Comparison of ENCODE assay signal across 20 cellular contexts in genomic region chr16:71443714-71444113, GRCh38. TPM values are rescaled to one million over a fixed set of nuclear protein-coding genes. Genes with fewer than 3 reads are reported as not detected.
A peak's percentile ranks its signal among the peaks of the same experiment; 100 is the strongest.
DNase-seq lines count a peak whose midpoint lies in the region; ATAC-seq, FAIRE-seq and TF ChIP-seq lines count a peak whose summit lies in the region.
"Had no signal": no experiment of that assay in that cellular context is flagged by ENCODE, and none has a peak within 500 bp of the region (broad histone marks: within the 10 kb centered on the region; RNA-seq: fewer than 3 reads in every experiment).

No MANE protein-coding gene starts in this region.

- H3K36me3 Mint-ChIP-seq in glutamatergic neuron (ENCODE audit: unreplicated experiment): peaks cover 28% of the 10 kb centered on the region
- peaks cover 13% of the 10 kb centered on the region for H3K36me3 Mint-ChIP-seq in endodermal cell (ENCODE audit: low read depth)

- WGBS in HepG2 (ENCODE audit: low lambda C conversion rate): 17% methylated on average over 2 of the region's 6 CpGs
- WGBS in right lobe of liver (ENCODE audit: insufficient coverage, low coverage, low lambda C conversion rate, missing lambda C conversion rate): 100% methylated on average over 1 of the region's 6 CpGs
- WGBS in endodermal cell (ENCODE audit: insufficient coverage in 1 of 2, insufficient read length in 1 of 2), 2 experiments: 89 to 97% methylated on average over 4 to 6 of the region's 6 CpGs

- TF ChIP-seq CTCF in HepG2 (CRISPR knock-in tag; IDR thresholded peaks at IDR 0.05): no peak
- TF ChIP-seq CTCF in right lobe of liver (IDR thresholded peaks at IDR 0.05): no peak
- no peak for TF ChIP-seq CTCF in glutamatergic neuron (IDR thresholded peaks at IDR 0.05; ENCODE audit: partially characterized antibody, unreplicated experiment)
- TF ChIP-seq CTCF in osteoblast (IDR thresholded peaks at IDR 0.05; ENCODE audit: extremely low read depth, low read depth, low read length): no peak
- no peak for TF ChIP-seq CTCF in endodermal cell (conservative IDR thresholded peaks at IDR 0.05)

- H3K4me2 ChIP-seq in HepG2 (ENCODE audit: low read depth, low read length) (no peak overlapping the region), osteoblast (ENCODE audit: insufficient read depth, low read length) (no peak overlapping the region)
- H3K4me2 ChIP-seq: BLaER1 had no signal

- H3K27ac Mint-ChIP-seq in glutamatergic neuron (ENCODE audit: unreplicated experiment) (peak overlapping the region; percentile 1), endodermal cell (no peak overlapping the region)
- H3K27ac Mint-ChIP-seq: CD14-positive monocyte; CD4-positive, alpha-beta memory T cell; H9 had no signal

- H3K9me3 ChIP-seq in HepG2 (ENCODE audit: low read length): no peaks in the 10 kb centered on the region
- peaks cover 0 to 26% (median 10%) of the 10 kb centered on the region in 4 donors for H3K9me3 ChIP-seq in right lobe of liver
- H3K9me3 ChIP-seq in osteoblast (ENCODE audit: low read depth, low read length): peaks cover 21% of the 10 kb centered on the region
- H3K9me3 ChIP-seq in endodermal cell (ENCODE audit: control insufficient read depth, low read length): peaks cover 32% of the 10 kb centered on the region

- peaks cover 17% of the 10 kb centered on the region for H3K27me3 Mint-ChIP-seq in glutamatergic neuron (ENCODE audit: unreplicated experiment)
- H3K27me3 Mint-ChIP-seq in endodermal cell (ENCODE audit: insufficient read depth): peaks cover 31% of the 10 kb centered on the region

- no peak overlapping the region for H2AFZ ChIP-seq in HepG2 (ENCODE audit: low read length)
- H2AFZ ChIP-seq in osteoblast (ENCODE audit: low read length): no peak overlapping the region

- H3K4me3 ChIP-seq in HepG2 (replicated peaks in 1 of 3; ENCODE audit: insufficient read depth in 1 of 3, low read depth in 2 of 3, low read length in 3 of 3) (no peak overlapping the region), right lobe of liver (no peak overlapping the region), osteoblast (ENCODE audit: insufficient read depth, low read length) (no peak overlapping the region), endodermal cell (ENCODE audit: low read length) (no peak overlapping the region)
- H3K4me3 ChIP-seq: BLaER1 had no signal

- intact Hi-C loops in HepG2 (cut with micrococcal nuclease; ENCODE audit: unreplicated experiment): no loop called here
- intact Hi-C loops in right lobe of liver (cut with DNase I): no loop called here

- no TSS peak for BruUV-seq in HepG2 (replicated peaks; lab: Mats Ljungman, UMichigan)

- H3K4me1 ChIP-seq in HepG2 (ENCODE audit: insufficient read depth, low read length) (peaks cover 8% of the 10 kb centered on the region), right lobe of liver (no peaks in the 10 kb centered on the region), osteoblast (ENCODE audit: insufficient read depth, low read length) (no peaks in the 10 kb centered on the region), endodermal cell (ENCODE audit: control insufficient read depth, insufficient read depth, low read length) (no peaks in the 10 kb centered on the region)

- H4K20me1 ChIP-seq in HepG2 (ENCODE audit: insufficient read depth, low read length) (no peaks in the 10 kb centered on the region), osteoblast (ENCODE audit: insufficient read depth, low read length) (no peaks in the 10 kb centered on the region)
- H4K20me1 ChIP-seq: BLaER1 had no signal

- no peaks in the 10 kb centered on the region for H3K79me2 ChIP-seq in HepG2 (ENCODE audit: insufficient read depth, low read length)
- H3K79me2 ChIP-seq in osteoblast (ENCODE audit: insufficient read depth, low read length): no peaks in the 10 kb centered on the region

- ATAC-seq in HepG2 (no peak), right lobe of liver (no peak)
- ATAC-seq in stimulated activated naive CD8-positive, alpha-beta T cell treated with anti-CD3 and anti-CD28 coated beads, Interleukin-15, Interleukin-2, amounts not matched to agents 100 U/mL and 50 U/mL, for 24 hours: no peak

- H3K27ac ChIP-seq in HepG2 (ENCODE audit: extremely low read length, insufficient read depth, low read length): no peak overlapping the region
- H3K27ac ChIP-seq in right lobe of liver: no peak overlapping the region
- no peak overlapping the region for H3K27ac ChIP-seq in osteoblast (ENCODE audit: low read depth, low read length)
- H3K27ac ChIP-seq in endodermal cell (ENCODE audit: low read depth, low read length): no peak overlapping the region
- H3K27ac ChIP-seq: BLaER1 had no signal

- peaks cover 6 to 9% of the 10 kb centered on the region in 2 experiments; a peak in 4 of 5 replicates for H3K36me3 ChIP-seq in HepG2 (replicated peaks in 1 of 2; ENCODE audit: control insufficient read depth in 1 of 2, insufficient read depth in 2 of 2, low read length in 2 of 2)
- peaks cover 0 to 2% (median 0%) of the 10 kb centered on the region in 4 donors for H3K36me3 ChIP-seq in right lobe of liver
- peaks cover 9% of the 10 kb centered on the region for H3K36me3 ChIP-seq in osteoblast (ENCODE audit: insufficient read depth, low read length)
- peaks cover 12% of the 10 kb centered on the region for H3K36me3 ChIP-seq in endodermal cell (ENCODE audit: control insufficient read depth, insufficient read depth, low read length)

- TF ChIP-seq EP300 in HepG2 (IDR thresholded peaks at IDR 0.05; ENCODE audit: low read depth in 2 of 2, low read length in 2 of 2) (no peak), HepG2 (CRISPR knock-in tag; IDR thresholded peaks at IDR 0.05; ENCODE audit: borderline replicate concordance) (no peak)

- TF ChIP-seq RAD21 in HepG2 (CRISPR knock-in tag; IDR thresholded peaks at IDR 0.05): no peak

- H3K4me3 Mint-ChIP-seq in glutamatergic neuron (ENCODE audit: unreplicated experiment) (no peak overlapping the region), endodermal cell (no peak overlapping the region)
- H3K4me3 Mint-ChIP-seq: CD14-positive monocyte, H9 had no signal

- in situ Hi-C loops in HepG2 (cut with HindIII; ENCODE audit: extremely low pct_ligation_motif_present, low pct_unique_long_range_greater_than_20kb): loop anchor here (10.0 kb wide), 1 partner anchor 51 kb away; no protein-coding TSS in a partner anchor

- FAIRE-seq in HepG2 (lab: Jason Lieb, UNC) (no peak), GM12892 (lab: Jason Lieb, UNC) (no peak)

- H3K27me3 ChIP-seq in HepG2 (ENCODE audit: control insufficient read depth in 1 of 2, insufficient read depth in 2 of 2, low read length in 2 of 2) (peaks cover 0 to 9% of the 10 kb centered on the region in 2 experiments; a peak in 2 of 5 replicates), right lobe of liver (no peaks in the 10 kb centered on the region), osteoblast (ENCODE audit: insufficient read depth, low read length) (no peaks in the 10 kb centered on the region), endodermal cell (ENCODE audit: control insufficient read depth, insufficient read depth, low read length, poor library complexity, severe bottlenecking) (peaks cover 14% of the 10 kb centered on the region)

- H3K4me1 Mint-ChIP-seq in glutamatergic neuron (ENCODE audit: low read depth, unreplicated experiment) (no peaks in the 10 kb centered on the region), endodermal cell (no peaks in the 10 kb centered on the region)
- H3K4me1 Mint-ChIP-seq: CD14-positive monocyte had no signal

- H3K9ac ChIP-seq in HepG2 (ENCODE audit: insufficient read depth, low read depth, low read length): no peak overlapping the region
- no peak overlapping the region for H3K9ac ChIP-seq in endodermal cell (ENCODE audit: extremely low read depth, low read length, poor library complexity, severe bottlenecking)
- H3K9ac ChIP-seq: BLaER1 had no signal

- peaks cover 18% of the 10 kb centered on the region for H3K9me3 Mint-ChIP-seq in glutamatergic neuron (ENCODE audit: unreplicated experiment)
- peaks cover 60% of the 10 kb centered on the region for H3K9me3 Mint-ChIP-seq in endodermal cell

- TF ChIP-seq POLR2A in HepG2 (IDR thresholded peaks at IDR 0.05; ENCODE audit: insufficient read depth in 1 of 2, low read depth in 2 of 2, low read length in 2 of 2) (no peak), right lobe of liver (IDR thresholded peaks at IDR 0.05) (no peak), GM12892 (IDR thresholded peaks at IDR 0.05; ENCODE audit: low read depth, low read length) (no peak)

- CTCF ChIA-PET in HepG2 (lab: Yijun Ruan, JAX; ENCODE audit: low intra/inter-chr PET ratio, low total read pairs): no interaction called here

- POLR2A ChIA-PET in HepG2 (lab: Yijun Ruan, JAX): no interaction called here

- DNase-seq in HepG2 (ENCODE audit: low spot score): no peak
- no peak for DNase-seq in right lobe of liver
- DNase-seq in glutamatergic neuron: no peak
- DNase-seq in osteoblast (ENCODE audit: insufficient read length, low spot score, missing footprints): peak; percentile 75
- no peak for DNase-seq in NCI-H2081 treated with DMSO at 0.1 percent for 48 hours (lab: John Stamatoyannopoulos, UW)
- DNase-seq in endodermal cell: no peak
- DNase-seq in stimulated activated naive CD8-positive, alpha-beta T cell treated with anti-CD3 and anti-CD28 coated beads, Interleukin-15, Interleukin-2, amounts not matched to agents 100 U/mL and 50 U/mL, for 24 hours: no peak
- DNase-seq in GM12892 (ENCODE audit: insufficient read length): no peak
- DNase-seq: 8988T; CD4-positive, alpha-beta memory T cell; DMS153; DMS79; GF-D8; GOT3; H9 had no signal

RNA-seq across cellular contexts. Expression of gene TLE7, which starts 1.9 kb away (rescaled TPM):
- not detected in 2 replicates for total RNA-seq in HepG2 (2016; rRNA removed; fragmentation: Illumina TruSeq; extraction: Trizol)
- total RNA-seq in HepG2 (2016; cell fraction: cytosol; rRNA removed; fragmentation: Illumina TruSeq; extraction: Trizol; ENCODE audit: low read depth): not detected in 2 replicates
- not detected in 2 replicates for total RNA-seq in HepG2 (2016; cell fraction: insoluble cytoplasmic fraction; rRNA removed; fragmentation: Illumina TruSeq; extraction: Trizol)
- total RNA-seq in HepG2 (2016; cell fraction: membrane; rRNA removed; fragmentation: Illumina TruSeq; extraction: Trizol): not detected in 2 replicates
- total RNA-seq in HepG2 (2016; cell fraction: nucleus; rRNA removed; fragmentation: Illumina TruSeq; extraction: Trizol): not detected in 2 replicates
- not detected in 2 replicates for polyA plus RNA-seq in HepG2 (2011; rRNA removed)
- not detected in 2 replicates for polyA plus RNA-seq in HepG2 (2011; cell fraction: cytosol; rRNA removed)
- polyA plus RNA-seq in HepG2 (2011; cell fraction: nucleus; rRNA removed): 0.10 TPM in 1 of 2 replicates, not detected in the other
- not detected in 2 replicates for polyA plus RNA-seq in HepG2 (2012)
- polyA plus RNA-seq in HepG2 (2016; cell fraction: cytosol; fragmentation: Illumina TruSeq; extraction: Trizol; ENCODE audit: low read depth): not detected in 2 replicates
- polyA plus RNA-seq in HepG2 (2016; cell fraction: insoluble cytoplasmic fraction; fragmentation: Illumina TruSeq; extraction: Trizol; ENCODE audit: low read depth): not detected in 2 replicates
- not detected in 2 replicates for polyA plus RNA-seq in HepG2 (2016; cell fraction: membrane; fragmentation: Illumina TruSeq; extraction: Trizol; ENCODE audit: low read depth)
- not detected in 2 replicates for polyA plus RNA-seq in HepG2 (2016; cell fraction: nucleus; fragmentation: Illumina TruSeq; extraction: Trizol; ENCODE audit: insufficient read depth, low read depth)
- not detected in 2 replicates for polyA minus RNA-seq in HepG2 (2011; rRNA and poly(A)+ RNA removed; ENCODE audit: low replicate concordance)
- polyA minus RNA-seq in HepG2 (2011; cell fraction: cytosol; rRNA and poly(A)+ RNA removed): not detected in 2 replicates
- not detected in 2 replicates for polyA minus RNA-seq in HepG2 (2011; cell fraction: nucleus; rRNA and poly(A)+ RNA removed)
- total RNA-seq in right lobe of liver: not detected
- total RNA-seq in glutamatergic neuron (ENCODE audit: unreplicated experiment): not detected
- total RNA-seq in osteoblast: not detected in 2 replicates
- under 1 TPM; 0.22 to 0.24 TPM for total RNA-seq in endodermal cell
- not detected for polyA plus RNA-seq in endodermal cell (2013, experiment 1 of 2)
- not detected for polyA plus RNA-seq in endodermal cell (2013, experiment 2 of 2)
- polyA plus RNA-seq in GM12892 (2012; ENCODE audit: missing spikeins): not detected
- total RNA-seq: A673; CD4-positive, alpha-beta memory T cell; Daoy; H9 had no signal
- polyA plus RNA-seq: AG04450; CD14-positive monocyte; CD4-positive, alpha-beta memory T cell had no signal

RNA-seq across cellular contexts. Expression of gene ZNF23, which starts 18.3 kb away (rescaled TPM):
- 12.2 and 14.0 TPM in 2 replicates for total RNA-seq in HepG2 (2016; rRNA removed; fragmentation: Illumina TruSeq; extraction: Trizol)
- 3.5 and 3.6 TPM in 2 replicates for total RNA-seq in HepG2 (2016; cell fraction: cytosol; rRNA removed; fragmentation: Illumina TruSeq; extraction: Trizol; ENCODE audit: low read depth)
- 13.3 and 16.5 TPM in 2 replicates for total RNA-seq in HepG2 (2016; cell fraction: insoluble cytoplasmic fraction; rRNA removed; fragmentation: Illumina TruSeq; extraction: Trizol)
- total RNA-seq in HepG2 (2016; cell fraction: membrane; rRNA removed; fragmentation: Illumina TruSeq; extraction: Trizol): 10.1 and 11.2 TPM in 2 replicates
- total RNA-seq in HepG2 (2016; cell fraction: nucleus; rRNA removed; fragmentation: Illumina TruSeq; extraction: Trizol): 10.9 and 15.4 TPM in 2 replicates
- 8.6 and 9.0 TPM in 2 replicates for polyA plus RNA-seq in HepG2 (2011; rRNA removed)
- 4.5 and 5.9 TPM in 2 replicates for polyA plus RNA-seq in HepG2 (2011; cell fraction: cytosol; rRNA removed)
- polyA plus RNA-seq in HepG2 (2011; cell fraction: nucleus; rRNA removed): 20.0 and 26.0 TPM in 2 replicates
- polyA plus RNA-seq in HepG2 (2012): 9.4 and 12.6 TPM in 2 replicates
- 3.0 and 4.3 TPM in 2 replicates for polyA plus RNA-seq in HepG2 (2016; cell fraction: cytosol; fragmentation: Illumina TruSeq; extraction: Trizol; ENCODE audit: low read depth)
- 13.3 and 14.9 TPM in 2 replicates for polyA plus RNA-seq in HepG2 (2016; cell fraction: insoluble cytoplasmic fraction; fragmentation: Illumina TruSeq; extraction: Trizol; ENCODE audit: low read depth)
- polyA plus RNA-seq in HepG2 (2016; cell fraction: membrane; fragmentation: Illumina TruSeq; extraction: Trizol; ENCODE audit: low read depth): 6.6 and 7.5 TPM in 2 replicates
- 23.3 and 26.4 TPM in 2 replicates for polyA plus RNA-seq in HepG2 (2016; cell fraction: nucleus; fragmentation: Illumina TruSeq; extraction: Trizol; ENCODE audit: insufficient read depth, low read depth)
- polyA minus RNA-seq in HepG2 (2011; rRNA and poly(A)+ RNA removed; ENCODE audit: low replicate concordance): 3.7 and 8.1 TPM in 2 replicates
- 2.6 and 3.8 TPM in 2 replicates for polyA minus RNA-seq in HepG2 (2011; cell fraction: cytosol; rRNA and poly(A)+ RNA removed)
- polyA minus RNA-seq in HepG2 (2011; cell fraction: nucleus; rRNA and poly(A)+ RNA removed): 14.2 and 15.2 TPM in 2 replicates
- total RNA-seq in right lobe of liver: 1 to 10 TPM; 3.1 to 4.8 (median 3.9) TPM
- total RNA-seq in glutamatergic neuron (ENCODE audit: unreplicated experiment): 17.3 TPM
- 9.8 and 10.3 TPM in 2 replicates for total RNA-seq in osteoblast
- 10 to 100 TPM in 1 of 2 donors, 1 to 10 TPM in 1; 9.4 to 13.6 TPM for total RNA-seq in endodermal cell
- polyA plus RNA-seq in endodermal cell (2013, experiment 1 of 2): 11.8 TPM
- 10.8 TPM for polyA plus RNA-seq in endodermal cell (2013, experiment 2 of 2)
- polyA plus RNA-seq in GM12892 (2012; ENCODE audit: missing spikeins): 11.2 TPM

RNA-seq across cellular contexts. Expression of gene ZNF19, which starts 45.4 kb away (rescaled TPM):
- total RNA-seq in HepG2 (2016; rRNA removed; fragmentation: Illumina TruSeq; extraction: Trizol) (4.6 and 5.8 TPM in 2 replicates), right lobe of liver (1 to 10 TPM; 2.5 to 3.7 (median 2.6) TPM), glutamatergic neuron (ENCODE audit: unreplicated experiment) (9.3 TPM), osteoblast (6.2 and 6.5 TPM in 2 replicates), endodermal cell (1 to 10 TPM; 5.8 to 8.5 TPM)
- total RNA-seq in HepG2 (2016; cell fraction: cytosol; rRNA removed; fragmentation: Illumina TruSeq; extraction: Trizol; ENCODE audit: low read depth): 2.1 and 4.1 TPM in 2 replicates
- 4.1 and 5.9 TPM in 2 replicates for total RNA-seq in HepG2 (2016; cell fraction: insoluble cytoplasmic fraction; rRNA removed; fragmentation: Illumina TruSeq; extraction: Trizol)
- total RNA-seq in HepG2 (2016; cell fraction: membrane; rRNA removed; fragmentation: Illumina TruSeq; extraction: Trizol): 5.0 and 5.7 TPM in 2 replicates
- 9.4 and 10.8 TPM in 2 replicates for total RNA-seq in HepG2 (2016; cell fraction: nucleus; rRNA removed; fragmentation: Illumina TruSeq; extraction: Trizol)
- polyA plus RNA-seq in HepG2 (2011; rRNA removed): 3.2 and 3.7 TPM in 2 replicates
- 1.4 and 1.9 TPM in 2 replicates for polyA plus RNA-seq in HepG2 (2011; cell fraction: cytosol; rRNA removed)
- 6.9 and 16.9 TPM in 2 replicates for polyA plus RNA-seq in HepG2 (2011; cell fraction: nucleus; rRNA removed)
- 3.5 and 3.9 TPM in 2 replicates for polyA plus RNA-seq in HepG2 (2012)
- 0.70 and 0.83 TPM in 2 replicates for polyA plus RNA-seq in HepG2 (2016; cell fraction: cytosol; fragmentation: Illumina TruSeq; extraction: Trizol; ENCODE audit: low read depth)
- 2.9 and 3.0 TPM in 2 replicates for polyA plus RNA-seq in HepG2 (2016; cell fraction: insoluble cytoplasmic fraction; fragmentation: Illumina TruSeq; extraction: Trizol; ENCODE audit: low read depth)
- polyA plus RNA-seq in HepG2 (2016; cell fraction: membrane; fragmentation: Illumina TruSeq; extraction: Trizol; ENCODE audit: low read depth): 1.4 and 1.8 TPM in 2 replicates
- polyA plus RNA-seq in HepG2 (2016; cell fraction: nucleus; fragmentation: Illumina TruSeq; extraction: Trizol; ENCODE audit: insufficient read depth, low read depth): 5.9 and 7.3 TPM in 2 replicates
- polyA minus RNA-seq in HepG2 (2011; rRNA and poly(A)+ RNA removed; ENCODE audit: low replicate concordance): 2.3 and 5.0 TPM in 2 replicates
- 2.3 and 2.4 TPM in 2 replicates for polyA minus RNA-seq in HepG2 (2011; cell fraction: cytosol; rRNA and poly(A)+ RNA removed)
- polyA minus RNA-seq in HepG2 (2011; cell fraction: nucleus; rRNA and poly(A)+ RNA removed): 20.5 and 25.0 TPM in 2 replicates
- polyA plus RNA-seq in endodermal cell (2013, experiment 1 of 2): 5.0 TPM
- polyA plus RNA-seq in endodermal cell (2013, experiment 2 of 2): 5.3 TPM
- 2.8 TPM for polyA plus RNA-seq in GM12892 (2012; ENCODE audit: missing spikeins)
